Comparison of ENCODE assay signal across 1 cellular context in the genomic region with DNA sequence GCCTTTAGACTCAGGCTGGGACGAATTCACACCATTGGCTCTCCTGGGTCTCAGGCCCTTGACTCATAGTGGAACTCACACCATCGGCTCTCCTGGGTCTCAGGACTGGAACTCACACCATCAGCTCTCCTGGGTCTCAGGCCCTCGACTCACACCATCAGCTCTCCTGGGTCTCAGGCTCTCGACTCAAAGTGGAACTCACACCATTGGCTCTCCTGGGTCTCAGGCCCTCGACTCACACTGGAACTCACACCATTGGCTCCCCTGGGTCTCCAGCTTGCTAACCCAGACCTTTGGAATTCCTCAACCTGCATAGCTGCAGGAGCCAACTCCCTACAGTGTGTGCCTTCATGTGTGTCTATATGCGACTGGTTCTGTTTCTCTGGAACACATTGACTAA.
TF ChIP-seq lines count a peak whose summit lies in the region.

No MANE protein-coding gene starts in this region.

TF ChIP-seq in H1, 55 proteins besides CTCF, POLR2A, EP300 and RAD21:
- TF ChIP-seq, protein P1, sequence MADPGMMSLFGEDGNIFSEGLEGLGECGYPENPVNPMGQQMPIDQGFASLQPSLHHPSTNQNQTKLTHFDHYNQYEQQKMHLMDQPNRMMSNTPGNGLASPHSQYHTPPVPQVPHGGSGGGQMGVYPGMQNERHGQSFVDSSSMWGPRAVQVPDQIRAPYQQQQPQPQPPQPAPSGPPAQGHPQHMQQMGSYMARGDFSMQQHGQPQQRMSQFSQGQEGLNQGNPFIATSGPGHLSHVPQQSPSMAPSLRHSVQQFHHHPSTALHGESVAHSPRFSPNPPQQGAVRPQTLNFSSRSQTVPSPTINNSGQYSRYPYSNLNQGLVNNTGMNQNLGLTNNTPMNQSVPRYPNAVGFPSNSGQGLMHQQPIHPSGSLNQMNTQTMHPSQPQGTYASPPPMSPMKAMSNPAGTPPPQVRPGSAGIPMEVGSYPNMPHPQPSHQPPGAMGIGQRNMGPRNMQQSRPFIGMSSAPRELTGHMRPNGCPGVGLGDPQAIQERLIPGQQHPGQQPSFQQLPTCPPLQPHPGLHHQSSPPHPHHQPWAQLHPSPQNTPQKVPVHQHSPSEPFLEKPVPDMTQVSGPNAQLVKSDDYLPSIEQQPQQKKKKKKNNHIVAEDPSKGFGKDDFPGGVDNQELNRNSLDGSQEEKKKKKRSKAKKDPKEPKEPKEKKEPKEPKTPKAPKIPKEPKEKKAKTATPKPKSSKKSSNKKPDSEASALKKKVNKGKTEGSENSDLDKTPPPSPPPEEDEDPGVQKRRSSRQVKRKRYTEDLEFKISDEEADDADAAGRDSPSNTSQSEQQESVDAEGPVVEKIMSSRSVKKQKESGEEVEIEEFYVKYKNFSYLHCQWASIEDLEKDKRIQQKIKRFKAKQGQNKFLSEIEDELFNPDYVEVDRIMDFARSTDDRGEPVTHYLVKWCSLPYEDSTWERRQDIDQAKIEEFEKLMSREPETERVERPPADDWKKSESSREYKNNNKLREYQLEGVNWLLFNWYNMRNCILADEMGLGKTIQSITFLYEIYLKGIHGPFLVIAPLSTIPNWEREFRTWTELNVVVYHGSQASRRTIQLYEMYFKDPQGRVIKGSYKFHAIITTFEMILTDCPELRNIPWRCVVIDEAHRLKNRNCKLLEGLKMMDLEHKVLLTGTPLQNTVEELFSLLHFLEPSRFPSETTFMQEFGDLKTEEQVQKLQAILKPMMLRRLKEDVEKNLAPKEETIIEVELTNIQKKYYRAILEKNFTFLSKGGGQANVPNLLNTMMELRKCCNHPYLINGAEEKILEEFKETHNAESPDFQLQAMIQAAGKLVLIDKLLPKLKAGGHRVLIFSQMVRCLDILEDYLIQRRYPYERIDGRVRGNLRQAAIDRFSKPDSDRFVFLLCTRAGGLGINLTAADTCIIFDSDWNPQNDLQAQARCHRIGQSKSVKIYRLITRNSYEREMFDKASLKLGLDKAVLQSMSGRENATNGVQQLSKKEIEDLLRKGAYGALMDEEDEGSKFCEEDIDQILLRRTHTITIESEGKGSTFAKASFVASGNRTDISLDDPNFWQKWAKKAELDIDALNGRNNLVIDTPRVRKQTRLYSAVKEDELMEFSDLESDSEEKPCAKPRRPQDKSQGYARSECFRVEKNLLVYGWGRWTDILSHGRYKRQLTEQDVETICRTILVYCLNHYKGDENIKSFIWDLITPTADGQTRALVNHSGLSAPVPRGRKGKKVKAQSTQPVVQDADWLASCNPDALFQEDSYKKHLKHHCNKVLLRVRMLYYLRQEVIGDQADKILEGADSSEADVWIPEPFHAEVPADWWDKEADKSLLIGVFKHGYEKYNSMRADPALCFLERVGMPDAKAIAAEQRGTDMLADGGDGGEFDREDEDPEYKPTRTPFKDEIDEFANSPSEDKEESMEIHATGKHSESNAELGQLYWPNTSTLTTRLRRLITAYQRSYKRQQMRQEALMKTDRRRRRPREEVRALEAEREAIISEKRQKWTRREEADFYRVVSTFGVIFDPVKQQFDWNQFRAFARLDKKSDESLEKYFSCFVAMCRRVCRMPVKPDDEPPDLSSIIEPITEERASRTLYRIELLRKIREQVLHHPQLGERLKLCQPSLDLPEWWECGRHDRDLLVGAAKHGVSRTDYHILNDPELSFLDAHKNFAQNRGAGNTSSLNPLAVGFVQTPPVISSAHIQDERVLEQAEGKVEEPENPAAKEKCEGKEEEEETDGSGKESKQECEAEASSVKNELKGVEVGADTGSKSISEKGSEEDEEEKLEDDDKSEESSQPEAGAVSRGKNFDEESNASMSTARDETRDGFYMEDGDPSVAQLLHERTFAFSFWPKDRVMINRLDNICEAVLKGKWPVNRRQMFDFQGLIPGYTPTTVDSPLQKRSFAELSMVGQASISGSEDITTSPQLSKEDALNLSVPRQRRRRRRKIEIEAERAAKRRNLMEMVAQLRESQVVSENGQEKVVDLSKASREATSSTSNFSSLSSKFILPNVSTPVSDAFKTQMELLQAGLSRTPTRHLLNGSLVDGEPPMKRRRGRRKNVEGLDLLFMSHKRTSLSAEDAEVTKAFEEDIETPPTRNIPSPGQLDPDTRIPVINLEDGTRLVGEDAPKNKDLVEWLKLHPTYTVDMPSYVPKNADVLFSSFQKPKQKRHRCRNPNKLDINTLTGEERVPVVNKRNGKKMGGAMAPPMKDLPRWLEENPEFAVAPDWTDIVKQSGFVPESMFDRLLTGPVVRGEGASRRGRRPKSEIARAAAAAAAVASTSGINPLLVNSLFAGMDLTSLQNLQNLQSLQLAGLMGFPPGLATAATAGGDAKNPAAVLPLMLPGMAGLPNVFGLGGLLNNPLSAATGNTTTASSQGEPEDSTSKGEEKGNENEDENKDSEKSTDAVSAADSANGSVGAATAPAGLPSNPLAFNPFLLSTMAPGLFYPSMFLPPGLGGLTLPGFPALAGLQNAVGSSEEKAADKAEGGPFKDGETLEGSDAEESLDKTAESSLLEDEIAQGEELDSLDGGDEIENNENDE (IDR thresholded peaks at IDR 0.05; ENCODE audit: insufficient replicate concordance, low read length), result no peak
- no peak for TF ChIP-seq SP2 (IDR thresholded peaks at IDR 0.05; ENCODE audit: low read length)
- TF ChIP-seq, protein P2, sequence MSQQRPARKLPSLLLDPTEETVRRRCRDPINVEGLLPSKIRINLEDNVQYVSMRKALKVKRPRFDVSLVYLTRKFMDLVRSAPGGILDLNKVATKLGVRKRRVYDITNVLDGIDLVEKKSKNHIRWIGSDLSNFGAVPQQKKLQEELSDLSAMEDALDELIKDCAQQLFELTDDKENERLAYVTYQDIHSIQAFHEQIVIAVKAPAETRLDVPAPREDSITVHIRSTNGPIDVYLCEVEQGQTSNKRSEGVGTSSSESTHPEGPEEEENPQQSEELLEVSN (IDR thresholded peaks at IDR 0.05), result no peak
- TF ChIP-seq KDM4A (IDR thresholded peaks at IDR 0.05; ENCODE audit: low read depth, low read length, severe bottlenecking), result no peak
- no peak for TF ChIP-seq ZNF274 (IDR thresholded peaks at IDR 0.05; ENCODE audit: borderline replicate concordance, extremely low read depth, low read length)
- TF ChIP-seq HDAC6 (IDR thresholded peaks at IDR 0.05; ENCODE audit: low read depth, low read length), result no peak
- no peak for TF ChIP-seq JUN (IDR thresholded peaks at IDR 0.05; ENCODE audit: low read depth, low read length)
- TF ChIP-seq EGR1 (IDR thresholded peaks at IDR 0.05; ENCODE audit: borderline replicate concordance, low read depth, low read length), result no peak
- TF ChIP-seq TBP (IDR thresholded peaks at IDR 0.05; ENCODE audit: low read depth, low read length), result no peak
- no peak for TF ChIP-seq FOSL1 (IDR thresholded peaks at IDR 0.05; ENCODE audit: insufficient read depth, low read depth, low read length)
- TF ChIP-seq MAFK (IDR thresholded peaks at IDR 0.05; ENCODE audit: low read depth, low read length), result no peak
- no peak for TF ChIP-seq RFX5 (IDR thresholded peaks at IDR 0.05; ENCODE audit: borderline replicate concordance, low read depth, low read length)
- TF ChIP-seq BRCA1 (IDR thresholded peaks at IDR 0.05; ENCODE audit: low read depth, low read length), result no peak
- TF ChIP-seq CREB1 (IDR thresholded peaks at IDR 0.05), result no peak
- no peak for TF ChIP-seq KDM5A (IDR thresholded peaks at IDR 0.05; ENCODE audit: low read length)
- TF ChIP-seq SUZ12 (IDR thresholded peaks at IDR 0.05; ENCODE audit: low read length), result no peak
- TF ChIP-seq CHD2 (IDR thresholded peaks at IDR 0.05; ENCODE audit: low read length), result no peak
- TF ChIP-seq RBBP5 (IDR thresholded peaks at IDR 0.05; ENCODE audit: borderline replicate concordance, low read depth, low read length), result no peak
- no peak for TF ChIP-seq HDAC2 (IDR thresholded peaks at IDR 0.05; ENCODE audit: borderline replicate concordance in 1 of 2, low read depth in 2 of 2, low read length in 2 of 2)
TF ChIP-seq in H1: peak in this region for 0.
